Comparison of ENCODE assay signal across 14 cellular contexts in the genomic region with DNA sequence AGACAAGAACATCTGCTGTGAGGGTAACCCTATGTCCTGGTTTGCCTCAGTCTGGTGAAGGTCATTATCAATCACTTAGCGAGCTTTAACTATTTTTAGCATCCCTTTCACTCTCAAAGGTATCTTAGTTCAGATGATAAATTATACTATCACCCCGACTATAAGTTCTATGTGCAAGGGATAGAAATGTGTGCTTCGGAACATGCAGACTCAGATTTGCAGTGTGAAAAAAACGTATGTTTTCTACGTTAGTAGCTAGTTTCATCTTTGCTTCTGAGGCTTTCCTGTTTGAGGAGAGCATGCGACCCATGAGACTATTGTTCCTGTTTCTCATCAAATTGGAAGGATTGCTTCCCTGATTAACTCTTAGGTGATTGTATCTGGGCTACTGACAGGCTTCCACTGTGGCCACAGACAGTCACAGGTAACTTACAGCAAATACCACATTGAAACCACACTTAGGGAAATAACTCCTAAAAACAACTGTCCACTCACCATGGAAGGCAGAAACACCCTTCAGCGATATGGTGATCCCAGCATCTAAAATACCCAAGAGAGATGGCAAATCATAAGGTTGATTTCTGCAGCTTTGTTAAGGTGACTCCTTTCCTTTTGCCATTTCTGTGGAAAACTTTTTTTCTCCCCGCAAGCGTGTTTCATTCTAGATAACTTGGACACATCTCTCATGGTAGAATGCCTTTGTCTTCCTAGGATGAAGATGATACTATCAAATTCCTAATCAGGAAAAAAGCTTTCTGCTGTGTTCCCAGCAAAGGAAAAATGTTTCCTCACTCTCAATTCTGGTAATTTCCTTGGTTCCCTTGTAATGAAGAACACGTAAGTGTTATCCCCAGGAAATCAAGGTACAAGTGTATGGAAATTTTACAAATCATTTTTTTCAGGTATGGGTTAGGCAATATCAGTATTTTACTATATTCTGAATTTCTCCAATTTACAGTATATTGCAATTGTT. TPM values are rescaled to one million over a fixed set of nuclear protein-coding genes. Genes with fewer than 3 reads are reported as not detected.
DNase-seq lines count a peak whose midpoint lies in the region; ATAC-seq and FAIRE-seq lines count a peak whose summit lies in the region.
"Had no signal": no experiment of that assay in that cellular context is flagged by ENCODE, and none has a peak within 500 bp of the region (broad histone marks: within the 10 kb centered on the region; RNA-seq: fewer than 3 reads in every experiment).

No MANE protein-coding gene starts in this region.

- no peak for DNase-seq in activated T-cell treated with anti-CD3 and anti-CD28 coated beads, Interleukin-2, amount 50 U/mL, for 24 hours
- DNase-seq in activated T-cell treated with anti-CD3 and anti-CD28 coated beads, Interleukin-2, amount 50 U/mL, for 1 hour = no peak
- DNase-seq in HTR-8/SVneo (ENCODE audit: insufficient read length, low spot score) = no peak
- DNase-seq in activated naive CD4-positive, alpha-beta T cell treated with anti-CD3 and anti-CD28 coated beads, Interleukin-2, amount 50 U/mL, for 72 hours (ENCODE audit: low spot score in 2 of 2) = no peak
- peak; percentile 56 for DNase-seq in pons (ENCODE audit: low spot score)
- no peak for DNase-seq in anterior cingulate cortex (lab: John Stamatoyannopoulos, UW)
- DNase-seq in HPDE6-E6E7 (ENCODE audit: extremely low spot score) = no peak
- no peak for DNase-seq in activated effector memory CD4-positive, alpha-beta T cell treated with anti-CD3 and anti-CD28 coated beads, Interleukin-2, amount 50 U/mL, for 16 hours
- DNase-seq: islet precursor cell, ovary, thyroid gland had no signal

- H3K4me3 Mint-ChIP-seq in activated T-cell treated with anti-CD3 and anti-CD28 coated beads, Interleukin-2, amount 50 U/mL, for 24 hours = peak overlapping the region; percentile 59

- H3K9me3 Mint-ChIP-seq in activated T-cell treated with anti-CD3 and anti-CD28 coated beads, Interleukin-2, amount 50 U/mL, for 24 hours = no peaks in the 10 kb centered on the region
- H3K9me3 Mint-ChIP-seq in activated naive CD4-positive, alpha-beta T cell treated with anti-CD3 and anti-CD28 coated beads, Interleukin-2, amount 50 U/mL, for 72 hours = no peaks in the 10 kb centered on the region

- peak; percentile 13 for FAIRE-seq in HTR-8/SVneo (lab: Jason Lieb, UNC)
- FAIRE-seq: HepG2 had no signal

- H3K36me3 Mint-ChIP-seq in activated T-cell treated with anti-CD3 and anti-CD28 coated beads, Interleukin-2, amount 50 U/mL, for 24 hours (ENCODE audit: low read depth) = peaks cover 20% of the 10 kb centered on the region
- peaks cover 0 to 49% of the 10 kb centered on the region in 2 donors for H3K36me3 Mint-ChIP-seq in activated naive CD4-positive, alpha-beta T cell treated with anti-CD3 and anti-CD28 coated beads, Interleukin-2, amount 50 U/mL, for 72 hours

- peak; percentile 18 to 44 for ATAC-seq in activated naive CD4-positive, alpha-beta T cell treated with anti-CD3 and anti-CD28 coated beads, Interleukin-2, amount 50 U/mL, for 72 hours
- ATAC-seq: HepG2 had no signal

- H3K27ac Mint-ChIP-seq in activated T-cell treated with anti-CD3 and anti-CD28 coated beads, Interleukin-2, amount 50 U/mL, for 24 hours = peak overlapping the region; percentile 88
- H3K27ac Mint-ChIP-seq in activated naive CD4-positive, alpha-beta T cell treated with anti-CD3 and anti-CD28 coated beads, Interleukin-2, amount 50 U/mL, for 72 hours = peak overlapping the region; percentile 61 to 92

- no peaks in the 10 kb centered on the region for H3K27me3 Mint-ChIP-seq in activated T-cell treated with anti-CD3 and anti-CD28 coated beads, Interleukin-2, amount 50 U/mL, for 24 hours

- H3K4me1 Mint-ChIP-seq in activated T-cell treated with anti-CD3 and anti-CD28 coated beads, Interleukin-2, amount 50 U/mL, for 24 hours (ENCODE audit: low read depth) = peaks cover 70% of the 10 kb centered on the region

RNA-seq across cellular contexts. Expression of a gene that starts 5.2 kb away (rescaled TPM):
- 10 to 100 TPM in 1 of 2 donors, 1 to 10 TPM in 1; 5.2 to 23.7 TPM for total RNA-seq in activated naive CD4-positive, alpha-beta T cell treated with anti-CD3 and anti-CD28 coated beads, Interleukin-2, amount 50 U/mL, for 72 hours
- total RNA-seq: cardiac septum, HepG2, SJSA1 had no signal

RNA-seq across cellular contexts. Expression of a gene that starts 41.6 kb away (rescaled TPM):
- 10 to 100 TPM in 1 of 2 donors, 1 to 10 TPM in 1; 6.5 to 11.2 TPM for total RNA-seq in activated naive CD4-positive, alpha-beta T cell treated with anti-CD3 and anti-CD28 coated beads, Interleukin-2, amount 50 U/mL, for 72 hours
